ENCODE assay signal across 8 cellular contexts in the genomic region with DNA sequence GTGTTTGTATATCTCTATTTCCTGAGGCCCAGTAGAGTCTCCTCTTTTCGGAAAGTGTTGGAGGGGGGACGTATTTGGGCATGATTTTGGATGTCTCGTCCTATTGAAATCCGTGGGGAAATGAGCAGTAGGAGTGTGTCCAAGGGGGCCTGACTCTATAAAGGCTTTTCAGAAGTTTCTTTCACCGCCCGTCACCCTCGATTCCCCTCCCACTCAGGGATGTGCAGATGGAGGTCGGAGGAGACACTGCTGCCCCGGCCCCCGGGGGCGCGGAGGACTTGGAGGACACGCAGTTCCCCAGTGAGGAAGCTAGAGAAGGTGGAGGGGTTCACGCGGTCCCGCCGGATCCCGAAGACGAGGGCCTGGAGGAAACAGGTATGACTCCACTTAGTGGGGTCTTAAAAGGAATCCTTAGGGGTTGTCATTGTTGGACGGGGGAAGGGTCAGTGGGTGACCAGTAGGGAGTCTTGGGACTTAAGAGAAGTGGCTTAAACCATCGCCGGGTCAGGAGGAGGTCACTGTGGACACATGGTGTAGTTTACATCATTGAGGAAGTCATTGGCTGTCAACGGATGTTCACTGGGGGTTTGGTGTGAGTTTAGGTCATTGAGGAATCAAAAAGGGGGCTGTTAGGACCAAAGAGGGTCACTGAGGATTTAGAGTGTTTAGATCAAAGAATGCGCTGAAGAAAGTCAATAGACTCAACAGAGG. TPM values are rescaled to one million over a fixed set of nuclear protein-coding genes. Genes with fewer than 3 reads are reported as not detected.
A peak's percentile ranks its signal among the peaks of the same experiment; 100 is the strongest.
DNase-seq lines count a peak whose midpoint lies in the region; ATAC-seq and TF ChIP-seq lines count a peak whose summit lies in the region.

No MANE protein-coding gene starts in this region.

- H3K27me3 Mint-ChIP-seq in IgD-negative memory B cell (no peaks in the 10 kb centered on the region), glutamatergic neuron (ENCODE audit: unreplicated experiment) (peaks cover 5% of the 10 kb centered on the region)

- H3K27ac Mint-ChIP-seq in IgD-negative memory B cell (peak overlapping the region; percentile 94 to 100 (median 100)), glutamatergic neuron (ENCODE audit: unreplicated experiment) (peak overlapping the region; percentile 95)

- H3K36me3 ChIP-seq in psoas muscle (ENCODE audit: insufficient read depth in 1 of 2, low read depth in 1 of 2), result peaks cover 4 to 33% of the 10 kb centered on the region in 2 donors

- peak overlapping the region; percentile 98 for H3K27ac ChIP-seq in psoas muscle

- intact Hi-C loops in psoas muscle (cut with DNase I), result loop anchor here in 1 of 2 donors (2.0 kb wide), 1 partner anchor 19 kb away; no protein-coding TSS in a partner anchor

- H3K9me3 Mint-ChIP-seq in IgD-negative memory B cell (no peaks in the 10 kb centered on the region), glutamatergic neuron (ENCODE audit: unreplicated experiment) (peaks cover 12% of the 10 kb centered on the region)

- H3K9me3 ChIP-seq in psoas muscle, result no peaks in the 10 kb centered on the region

- H3K4me3 Mint-ChIP-seq in IgD-negative memory B cell (peak overlapping the region; percentile 96 to 100 (median 99)), glutamatergic neuron (ENCODE audit: unreplicated experiment) (peak overlapping the region; percentile 90)

- WGBS in psoas muscle, 3 donors, result 5% methylated on average over 24 of the region's 24 CpGs

- H3K4me1 Mint-ChIP-seq in IgD-negative memory B cell, result peaks cover 29 to 34% (median 31%) of the 10 kb centered on the region in 3 donors
- H3K4me1 Mint-ChIP-seq in glutamatergic neuron (ENCODE audit: low read depth, unreplicated experiment), result peaks cover 19% of the 10 kb centered on the region

- in situ Hi-C loops in G401 (cut with HindIII; ENCODE audit: low sequenced_read_pairs), result no loop called here

- DNase-seq in NCI-H2227 treated with DMSO at 0.1 percent for 48 hours (lab: John Stamatoyannopoulos, UW) (peak; percentile 45), NCI-H2227 (lab: John Stamatoyannopoulos, UW; ENCODE audit: unreplicated experiment) (no peak), activated T-helper 1 cell treated with Interleukin-2 at 50 U/mL for 16 hours (ENCODE audit: low read depth) (peak; percentile 22), glutamatergic neuron (no peak), psoas muscle (peak; percentile 36 to 64), G401 (ENCODE audit: low spot score) (no peak), left lobe of liver (ENCODE audit: low spot score) (no peak)

- ATAC-seq in psoas muscle (peak in 1 of 4 donors; percentile 7), left lobe of liver (no peak)

- H3K27me3 ChIP-seq in psoas muscle (ENCODE audit: insufficient read depth in 3 of 3, low read length in 2 of 3), result no peaks in the 10 kb centered on the region

- TF ChIP-seq CTCF in glutamatergic neuron (IDR thresholded peaks at IDR 0.05; ENCODE audit: partially characterized antibody, unreplicated experiment) (no peak), psoas muscle (IDR thresholded peaks at IDR 0.05) (peak; percentile 2)

- H3K4me1 ChIP-seq in psoas muscle, result peaks cover 8% of the 10 kb centered on the region

- peak overlapping the region; percentile 99 for H3K4me3 ChIP-seq in psoas muscle

- H3K36me3 Mint-ChIP-seq in IgD-negative memory B cell (peaks cover 7% of the 10 kb centered on the region), glutamatergic neuron (ENCODE audit: unreplicated experiment) (peaks cover 8% of the 10 kb centered on the region)

RNA-seq across cellular contexts. Expression of a gene that starts 0.4 kb away (rescaled TPM):
- polyA plus RNA-seq in IgD-negative memory B cell (33.2 TPM), psoas muscle (10 to 100 TPM in 1 of 3 donors, 1 to 10 TPM in 2; 5.3 to 13.8 (median 8.2) TPM)
- total RNA-seq in glutamatergic neuron (ENCODE audit: unreplicated experiment) (47.0 TPM), psoas muscle (10 to 100 TPM; 13.3 to 22.2 (median 18.4) TPM), left lobe of liver (40.0 TPM)
- total RNA-seq in G401 (2014; rRNA removed; shearing (Covaris generic)), result 0.92 and 2.0 TPM in 2 replicates

RNA-seq across cellular contexts. Expression of a gene that starts 7.8 kb away (rescaled TPM):
- polyA plus RNA-seq in IgD-negative memory B cell (1.1 TPM), psoas muscle (under 1 TPM; 0.17 to 0.27 (median 0.17) TPM)
- total RNA-seq in glutamatergic neuron (ENCODE audit: unreplicated experiment) (12.8 TPM), psoas muscle (1 to 10 TPM in 1 of 4 donors, not detected in 3; 1.2 TPM), left lobe of liver (0.65 TPM)
- not detected in 2 replicates for total RNA-seq in G401 (2014; rRNA removed; shearing (Covaris generic))

Comparison
In these comparisons a context has a peak if more than half of its experiments do, and no peak if none do; other contexts are left out.
1. DNase-seq: peak in NCI-H2227 treated with DMSO at 0.1 percent for 48 hours (single experiment), activated T-helper 1 cell treated with Interleukin-2 at 50 U/mL for 16 hours (single experiment) and psoas muscle (2 of 2); none in NCI-H2227 (single experiment), glutamatergic neuron (single experiment), G401 (single experiment) and left lobe of liver (single experiment).